In the genomic region with DNA sequence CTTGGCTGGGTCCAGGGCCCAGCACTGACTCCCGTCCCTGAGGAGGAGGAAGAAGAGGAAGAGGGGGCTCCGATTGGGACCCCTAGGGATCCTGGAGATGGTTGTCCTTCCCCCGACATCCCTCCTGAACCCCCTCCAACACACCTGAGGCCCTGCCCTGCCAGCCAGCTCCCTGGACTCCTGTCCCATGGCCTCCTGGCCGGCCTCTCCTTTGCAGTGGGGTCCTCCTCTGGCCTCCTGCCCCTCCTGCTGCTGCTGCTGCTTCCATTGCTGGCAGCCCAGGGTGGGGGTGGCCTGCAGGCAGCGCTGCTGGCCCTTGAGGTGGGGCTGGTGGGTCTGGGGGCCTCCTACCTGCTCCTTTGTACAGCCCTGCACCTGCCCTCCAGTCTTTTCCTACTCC, we compare ENCODE assay signal across 20 cellular contexts. TPM values are rescaled to one million over a fixed set of nuclear protein-coding genes. Genes with fewer than 3 reads are reported as not detected.
"Had no signal": no experiment of that assay in that cellular context is flagged by ENCODE, and none has a peak within 500 bp of the region (broad histone marks: within the 10 kb centered on the region; RNA-seq: fewer than 3 reads in every experiment).

No MANE protein-coding gene starts in this region.

- H3K4me1 ChIP-seq: Peyer's patch had no signal

- H3K9me3 ChIP-seq: Peyer's patch had no signal

- DNase-seq: activated CD4-positive, alpha-beta T cell treated with anti-CD3 and anti-CD28 coated beads for 4 hours; activated CD8-positive, alpha-beta memory T cell treated with anti-CD3 and anti-CD28 coated beads, Interleukin-2, amount 50 U/mL, for 4 hours; activated CD8-positive, alpha-beta T cell treated with anti-CD3 and anti-CD28 coated beads for 36 hours; activated gamma-delta T cell treated with Interleukin-2 at 50 U/mL for 16 hours; activated naive CD4-positive, alpha-beta T cell treated with anti-CD3 and anti-CD28 coated beads, Interleukin-2, amount 50 U/mL, for 16 hours; activated T-cell treated with anti-CD3 and anti-CD28 coated beads, Interleukin-2, amount 50 U/mL, for 72 hours; MM.1S; NCI-H1105 treated with DMSO at 0.1 percent for 48 hours; NCI-H1436 treated with DMSO at 0.1 percent for 48 hours; NCI-H187; NCI-H2081; NCI-H510A treated with DMSO at 0.1 percent for 48 hours; NCI-H69; SHP77 treated with DMSO at 0.1 percent for 48 hours had no signal

- H3K27me3 ChIP-seq: Peyer's patch had no signal

- H3K4me3 ChIP-seq: K562, Peyer's patch had no signal

- ATAC-seq: activated CD4-positive, CD25-positive, alpha-beta regulatory T cell treated with anti-CD3 and anti-CD28 coated beads, Interleukin-2, amount 50 U/mL, for 24 hours; activated CD8-positive, alpha-beta T cell treated with anti-CD3 and anti-CD28 coated beads for 36 hours; activated T-cell treated with anti-CD3 and anti-CD28 coated beads, Interleukin-2, amount 50 U/mL, for 72 hours; K562 had no signal

- H3K4me3 Mint-ChIP-seq: activated CD8-positive, alpha-beta T cell treated with anti-CD3 and anti-CD28 coated beads for 36 hours; activated T-cell treated with anti-CD3 and anti-CD28 coated beads, Interleukin-2, amount 50 U/mL, for 72 hours; T-helper 1 cell treated with Interleukin-12 subunit alpha and Interleukin-12 subunit beta and Interleukin-4 antibody, amounts not matched to agents 30 μg/mL and 1 μg/mL, for 36 hours had no signal

- H3K27me3 Mint-ChIP-seq: activated CD8-positive, alpha-beta T cell treated with anti-CD3 and anti-CD28 coated beads for 36 hours had no signal

- H3K9me3 Mint-ChIP-seq: activated CD8-positive, alpha-beta T cell treated with anti-CD3 and anti-CD28 coated beads for 36 hours; activated T-cell treated with anti-CD3 and anti-CD28 coated beads, Interleukin-2, amount 50 U/mL, for 72 hours; activated T-helper 2 cell treated with anti-CD3 and anti-CD28 coated beads, Interferon-gamma antibody, Interleukin-2, Interleukin-4, amounts not matched to agents 10 μg/mL and 5 μg/mL and 100 μg/mL, durations not matched to agents 14 hours and 24 hours and 36 hours; T-helper 1 cell treated with Interleukin-12 subunit alpha and Interleukin-12 subunit beta and Interleukin-4 antibody, amounts not matched to agents 30 μg/mL and 1 μg/mL, for 36 hours had no signal

- H3K27ac Mint-ChIP-seq: activated CD8-positive, alpha-beta T cell treated with anti-CD3 and anti-CD28 coated beads for 36 hours; activated T-cell treated with anti-CD3 and anti-CD28 coated beads, Interleukin-2, amount 50 U/mL, for 72 hours; activated T-helper 2 cell treated with anti-CD3 and anti-CD28 coated beads, Interferon-gamma antibody, Interleukin-2, Interleukin-4, amounts not matched to agents 10 μg/mL and 5 μg/mL and 100 μg/mL, durations not matched to agents 14 hours and 24 hours and 36 hours; T-helper 1 cell treated with Interleukin-12 subunit alpha and Interleukin-12 subunit beta and Interleukin-4 antibody, amounts not matched to agents 30 μg/mL and 1 μg/mL, for 36 hours had no signal

- H3K27ac ChIP-seq: Peyer's patch had no signal

RNA-seq across cellular contexts. Expression of a gene that starts 23.9 kb away (rescaled TPM):
- total RNA-seq: bronchial epithelial cell had no signal
